In the genomic region with DNA sequence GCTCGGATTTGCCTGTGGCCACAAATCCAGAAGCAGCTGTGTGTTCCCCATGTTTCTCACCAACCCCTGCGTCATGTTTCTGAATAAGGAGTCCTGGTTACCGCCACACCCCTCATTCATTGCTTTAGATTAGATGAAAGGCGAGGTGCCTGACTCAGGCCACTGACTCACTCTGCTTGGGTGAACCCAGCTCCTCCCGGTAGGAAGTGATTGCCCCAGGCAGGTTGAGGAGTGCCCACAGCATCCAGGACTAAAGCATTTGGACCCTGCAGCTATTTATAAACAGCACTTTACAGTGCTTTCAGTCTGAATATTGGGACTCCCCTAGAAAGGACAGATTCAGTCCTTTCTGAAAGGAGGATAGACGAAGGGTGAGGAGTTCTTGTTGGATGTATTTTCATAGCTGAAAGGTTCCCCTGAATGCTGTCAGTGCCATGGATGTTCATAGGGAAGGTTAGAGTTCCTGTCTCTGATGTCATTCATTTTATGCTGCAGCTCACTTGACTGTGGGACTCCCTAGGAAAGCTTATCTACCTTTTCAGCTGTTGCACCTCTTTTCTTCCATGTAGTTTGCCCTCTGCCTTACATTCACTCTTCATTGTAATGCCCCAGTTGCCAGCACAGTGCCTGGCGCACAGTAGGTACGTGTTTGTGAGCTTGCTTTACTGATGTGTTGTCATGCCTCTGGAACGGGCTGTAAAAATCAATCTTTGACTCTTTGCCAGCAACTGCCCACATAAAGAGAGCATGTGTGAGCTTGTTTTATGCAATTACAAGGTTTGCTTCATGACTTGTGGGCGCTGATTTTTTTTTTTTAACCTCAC, we compare ENCODE assay signal across 8 cellular contexts. TPM values are rescaled to one million over a fixed set of nuclear protein-coding genes. Genes with fewer than 3 reads are reported as not detected.
DNase-seq lines count a peak whose midpoint lies in the region; ATAC-seq, FAIRE-seq and TF ChIP-seq lines count a peak whose summit lies in the region.

No MANE protein-coding gene starts in this region.

- peaks cover 51% of the 10 kb centered on the region for H3K4me1 Mint-ChIP-seq in WTC11

- H3K9ac ChIP-seq in H1 (replicated peaks in 1 of 4; ENCODE audit: extremely low read depth in 1 of 4, low read depth in 3 of 4, low read length in 3 of 4), result no peak overlapping the region

- H2BK20ac ChIP-seq in H1 (ENCODE audit: low read length), result no peak overlapping the region

- no peak for TF ChIP-seq RAD21 in H1 (IDR thresholded peaks at IDR 0.05 in 1 of 2, conservative IDR thresholded peaks at IDR 0.05 in 1 of 2; ENCODE audit: low read depth in 2 of 2, low read length in 2 of 2)

- no peaks in the 10 kb centered on the region for H3K9me3 ChIP-seq in H1 (ENCODE audit: insufficient read depth in 2 of 2, low read depth in 1 of 2, low read length in 1 of 2)

- H4K91ac ChIP-seq in H1 (replicated peaks; ENCODE audit: insufficient read length, low read length), result no peak overlapping the region

- no peak overlapping the region for H2AFZ ChIP-seq in H1 (ENCODE audit: low read length)

- peak overlapping the region in 1 of 4 experiments; percentile 1; a peak in 1 of 8 replicates for H3K4me3 ChIP-seq in H1 (ENCODE audit: extremely low read depth in 1 of 4, insufficient read depth in 2 of 4, low read depth in 3 of 4, low read length in 4 of 4)
- H3K4me3 ChIP-seq in retinal pigment epithelial cell (ENCODE audit: low read length), result no peak overlapping the region

- peak overlapping the region; percentile 29; the same call in 1 of the 2 replicates for H2BK12ac ChIP-seq in H1 (ENCODE audit: low read depth, low read length)

- H3K14ac ChIP-seq in H1 (ENCODE audit: insufficient read length), result no peak overlapping the region

- peak overlapping the region; percentile 26; the same call in 1 of the 2 replicates for H3K18ac ChIP-seq in H1 (ENCODE audit: extremely low read depth, low read length)

- no peak overlapping the region for H4K5ac ChIP-seq in H1 (ENCODE audit: insufficient read length, low read depth, low read length)

- POLR2A ChIA-PET in WTC11 (lab: Charles Lee), result interaction anchor here (0.7 to 2.1 kb wide), 3 partner anchors 15 to 270 kb away, joined by 3 to 7 read pairs (median 4); partner anchors contain the start of gene ITGA6
- POLR2A ChIA-PET in H1 (lab: Charles Lee; ENCODE audit: partially characterized antibody), result interaction anchor here (0.6 to 4.0 kb wide), 6 partner anchors 11 to 15 kb away, joined by 3 to 33 read pairs (median 6); partner anchors contain the start of gene ITGA6

- no peak overlapping the region for H3K27ac ChIP-seq in H1 (ENCODE audit: low read depth, low read length)

- CTCF ChIA-PET in WTC11 (lab: Charles Lee) (interaction anchor here (0.6 to 5.9 kb wide), 7 partner anchors 14 to 315 kb away, joined by 3 to 40 read pairs (median 6); partner anchors contain the start of gene ITGA6), H1 (lab: Charles Lee; ENCODE audit: partially characterized antibody) (interaction anchor here (0.6 to 36.1 kb wide), 6 partner anchors 4 to 169 kb away, joined by 3 to 634 read pairs (median 3); partner anchors contain the start of gene ITGA6)

- H3K79me1 ChIP-seq in H1 (ENCODE audit: low read depth, low read length), result peaks cover 21% of the 10 kb centered on the region

- 0 out of 8 replicates have a peak, but pooled peaks cover 0 to 2% (median 0%) of the 10 kb centered on the region in 4 experiments for H3K36me3 ChIP-seq in H1 (ENCODE audit: control insufficient read depth in 2 of 4, insufficient read depth in 4 of 4, low read length in 3 of 4)

- no peak overlapping the region for H3K23ac ChIP-seq in H1 (ENCODE audit: insufficient read length)

- 0 out of 2 replicates have a peak overlapping the region, but pooled peaks have one; percentile 4 for H2BK5ac ChIP-seq in H1 (ENCODE audit: low read depth, low read length)

- H3K27ac Mint-ChIP-seq in WTC11, result peak overlapping the region; percentile 35

- peaks cover 2 to 37% (median 18%) of the 10 kb centered on the region in 4 experiments for H3K4me1 ChIP-seq in H1 (replicated peaks in 1 of 4; ENCODE audit: control insufficient read depth in 3 of 4, insufficient read depth in 4 of 4, low read length in 3 of 4)

- no peak overlapping the region for H4K8ac ChIP-seq in H1 (ENCODE audit: extremely low read depth, insufficient read depth, low read length)

- TF ChIP-seq POLR2A in H1 (IDR thresholded peaks at IDR 0.05; ENCODE audit: control extremely low read depth in 1 of 2, low read depth in 2 of 2, low read length in 2 of 2), result no peak

- no peak overlapping the region for H2AK5ac ChIP-seq in H1 (ENCODE audit: low read depth, low read length)

- H3K79me2 ChIP-seq in H1 (ENCODE audit: control insufficient read depth in 1 of 2, insufficient read depth in 2 of 2, low read length in 2 of 2), result peaks cover 28 to 97% of the 10 kb centered on the region in 2 experiments

- TF ChIP-seq CTCF in WTC11 (IDR thresholded peaks at IDR 0.05) (no peak), H1 (IDR thresholded peaks at IDR 0.05; ENCODE audit: control extremely low read depth in 1 of 3, insufficient read depth in 1 of 3, low read depth in 1 of 3, low read length in 3 of 3) (no peak), retinal pigment epithelial cell (conservative IDR thresholded peaks at IDR 0.05; ENCODE audit: low read depth, low read length) (no peak)

- no peak for FAIRE-seq in H1 (lab: Jason Lieb, UNC)

- H3K56ac ChIP-seq in H1 (replicated peaks; ENCODE audit: insufficient read length, low read depth, low read length), result no peak overlapping the region

- no peak for TF ChIP-seq EP300 in H1 (IDR thresholded peaks at IDR 0.05; ENCODE audit: borderline replicate concordance in 1 of 2, low read depth in 2 of 2, low read length in 2 of 2)

- no peak overlapping the region for H3K4me3 Mint-ChIP-seq in WTC11

- peaks cover 12% of the 10 kb centered on the region for H3K36me3 Mint-ChIP-seq in WTC11

- peaks cover 11 to 20% of the 10 kb centered on the region in 2 experiments for H4K20me1 ChIP-seq in H1 (replicated peaks in 1 of 2; ENCODE audit: control insufficient read depth in 1 of 2, insufficient read depth in 2 of 2, low read length in 2 of 2)

- 0 out of 4 replicates have a peak overlapping the region, but pooled peaks have one; percentile 0 to 10 for H3K4me2 ChIP-seq in H1 (ENCODE audit: insufficient read depth in 1 of 2, low read depth in 2 of 2, low read length in 2 of 2)

- no peak overlapping the region for H2BK120ac ChIP-seq in H1 (replicated peaks; ENCODE audit: low read depth, low read length)

- H2BK15ac ChIP-seq in H1 (ENCODE audit: low read length), result 0 out of 2 replicates have a peak overlapping the region, but pooled peaks have one; percentile 6

- H3K9me3 Mint-ChIP-seq in WTC11, result no peaks in the 10 kb centered on the region; the same call in 1 of the 2 replicates

- peak; percentile 9 to 17 (median 10) for DNase-seq in activated CD4-positive, CD25-positive, alpha-beta regulatory T cell (lab: John Stamatoyannopoulos, UW)
- no peak for DNase-seq in activated CD4-positive, CD25-positive, alpha-beta regulatory T cell treated with anti-CD3 and anti-CD28 coated beads, Interleukin-2, amount 50 U/mL, for 72 hours
- DNase-seq in WTC11 (ENCODE audit: low spot score) (no peak), H1 (ENCODE audit: low read depth in 1 of 2, low spot score in 2 of 2) (no peak), retinal pigment epithelial cell (ENCODE audit: low read depth) (peak; percentile 93), NCI-H2196 treated with DMSO at 0.1 percent for 48 hours (lab: John Stamatoyannopoulos, UW; ENCODE audit: unreplicated experiment) (no peak)

- no peaks in the 10 kb centered on the region for H3K27me3 ChIP-seq in H1 (replicated peaks in 1 of 4; ENCODE audit: control insufficient read depth in 3 of 4, extremely low read depth in 1 of 4, insufficient read depth in 3 of 4, low read length in 3 of 4)

- WGBS in H1 (ENCODE audit: extremely low coverage in 1 of 2, insufficient coverage in 1 of 2, insufficient read length in 1 of 2, insufficient replicate concordance in 2 of 2, low coverage in 1 of 2, low lambda C conversion rate in 2 of 2, missing lambda C conversion rate in 1 of 2), 2 experiments, result 80% methylated on average over 10 of the region's 10 CpGs; no CpG with 5 or more reads in 1 of the 2 experiments

- no peak overlapping the region for H3K4ac ChIP-seq in H1 (replicated peaks; ENCODE audit: insufficient read length, low read depth, low read length)

- no peaks in the 10 kb centered on the region for H3K23me2 ChIP-seq in H1 (ENCODE audit: low read depth, low read length)

- no peaks in the 10 kb centered on the region for H3K27me3 Mint-ChIP-seq in WTC11 (ENCODE audit: low read depth)

- peak; percentile 78 for ATAC-seq in WTC11
- no peak for ATAC-seq in GM18861 (IDR thresholded peaks at IDR 0.05; ENCODE audit: unreplicated experiment)
- no peak for ATAC-seq in GM18511 (IDR thresholded peaks at IDR 0.05; ENCODE audit: unreplicated experiment)

TF ChIP-seq in WTC11, 78 proteins besides CTCF, POLR2A, EP300 and RAD21 (continues in another document):
- TF ChIP-seq, protein P1, sequence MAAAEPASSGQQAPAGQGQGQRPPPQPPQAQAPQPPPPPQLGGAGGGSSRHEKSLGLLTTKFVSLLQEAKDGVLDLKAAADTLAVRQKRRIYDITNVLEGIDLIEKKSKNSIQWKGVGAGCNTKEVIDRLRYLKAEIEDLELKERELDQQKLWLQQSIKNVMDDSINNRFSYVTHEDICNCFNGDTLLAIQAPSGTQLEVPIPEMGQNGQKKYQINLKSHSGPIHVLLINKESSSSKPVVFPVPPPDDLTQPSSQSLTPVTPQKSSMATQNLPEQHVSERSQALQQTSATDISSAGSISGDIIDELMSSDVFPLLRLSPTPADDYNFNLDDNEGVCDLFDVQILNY (CRISPR knock-in tag; IDR thresholded peaks at IDR 0.05), result no peak

TF ChIP-seq in H1, 55 proteins besides CTCF, POLR2A, EP300 and RAD21:
- no peak for TF ChIP-seq YY1 (IDR thresholded peaks at IDR 0.05; ENCODE audit: low read depth, low read length)
- no peak for TF ChIP-seq HDAC6 (IDR thresholded peaks at IDR 0.05; ENCODE audit: low read depth, low read length)
- no peak for TF ChIP-seq GTF2F1 (IDR thresholded peaks at IDR 0.05; ENCODE audit: borderline replicate concordance, low read depth, low read length)
TF ChIP-seq in H1: peak in this region for 0.

RNA-seq across cellular contexts. Expression of gene ITGA6, which starts 14.9 kb away (rescaled TPM):
- 78.8 to 83.6 TPM (median 82.4 TPM) in 3 replicates for total RNA-seq in WTC11 (2021)
- total RNA-seq in H1 (2021; fragmentation: NEBNext Ultra II Directional; extraction: Animal tissue kit (Norgen Biotek cat#: 25700)), result 117 and 118 TPM in 2 replicates
- 24.9 and 26.9 TPM in 2 replicates for polyA plus RNA-seq in H1 (2011; rRNA removed)
- 34.1 TPM for polyA plus RNA-seq in H1 (2011; cell fraction: cytosol; rRNA removed)
- polyA plus RNA-seq in H1 (2011; cell fraction: nucleus; rRNA removed), result 30.9 TPM
- 53.9 to 99.9 TPM (median 67.7 TPM) in 4 replicates for polyA plus RNA-seq in H1 (2012, experiment 1 of 2)
- polyA plus RNA-seq in H1 (2012, experiment 2 of 2), result 4.2 TPM
- polyA plus RNA-seq in H1 (2013, experiment 1 of 2), result 135 TPM
- 126 TPM for polyA plus RNA-seq in H1 (2013, experiment 2 of 2)
- polyA minus RNA-seq in H1 (2011; rRNA and poly(A)+ RNA removed), result 45.7 and 66.1 TPM in 2 replicates
- 53.7 TPM for polyA minus RNA-seq in H1 (2011; cell fraction: cytosol; rRNA and poly(A)+ RNA removed)
- polyA minus RNA-seq in H1 (2011; cell fraction: nucleus; rRNA and poly(A)+ RNA removed), result 88.2 TPM

Comparison
In these comparisons a context has a peak if more than half of its experiments do, and no peak if none do; other contexts are left out.
1. DNase-seq: peak in activated CD4-positive, CD25-positive, alpha-beta regulatory T cell (4 of 4) and retinal pigment epithelial cell (single experiment); none in activated CD4-positive, CD25-positive, alpha-beta regulatory T cell treated with anti-CD3 and anti-CD28 coated beads, Interleukin-2, amount 50 U/mL, for 72 hours (single experiment), WTC11 (single experiment), H1 (0 of 2) and NCI-H2196 treated with DMSO at 0.1 percent for 48 hours (single experiment).